ENCODE assay signal across 21 cellular contexts in the genomic region with DNA sequence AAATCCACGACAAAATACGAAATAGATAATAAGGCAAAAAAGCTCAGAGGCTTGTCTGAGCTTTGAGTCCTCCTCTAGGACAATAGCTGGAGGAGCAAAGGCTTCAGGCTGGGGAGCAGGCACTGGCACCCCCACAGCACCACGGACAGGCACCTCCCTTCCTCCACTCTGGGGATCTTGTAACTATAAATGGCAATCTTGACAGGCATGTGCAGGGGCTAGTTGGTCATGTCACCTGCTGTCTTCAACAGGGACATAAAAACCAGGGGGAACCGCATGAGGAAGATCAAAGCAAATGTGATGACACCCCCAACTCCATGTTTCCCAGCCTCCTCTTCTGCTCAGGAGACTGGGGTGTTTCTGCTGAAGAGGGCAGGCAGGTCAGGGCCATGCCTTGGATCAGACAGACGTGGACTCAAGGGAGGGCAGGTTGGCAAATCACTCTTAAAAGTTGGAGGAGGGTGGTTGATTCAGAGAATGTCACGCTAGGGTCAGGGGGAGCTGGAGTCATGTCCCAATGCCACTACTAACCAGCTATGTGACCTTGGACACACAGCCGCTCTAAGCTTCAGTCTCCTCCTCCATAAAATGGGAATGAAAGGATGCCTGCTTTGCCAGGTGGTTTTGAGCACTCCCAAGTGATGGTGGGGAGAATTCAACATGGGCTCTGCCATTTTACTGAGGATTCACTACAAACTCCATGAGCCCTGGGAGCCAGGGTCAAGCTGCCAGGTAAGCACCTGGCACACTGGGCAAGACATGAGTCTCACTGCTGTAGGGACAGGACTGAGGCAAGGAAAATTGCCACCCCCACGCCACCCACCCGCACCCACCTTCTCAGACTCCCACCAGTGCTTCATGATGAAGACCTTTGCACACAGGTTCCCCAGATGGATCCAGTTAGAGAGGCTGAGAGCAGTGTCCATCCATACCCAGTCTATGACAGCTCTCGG.
"Had no signal": no experiment of that assay in that cellular context is flagged by ENCODE, and none has a peak within 500 bp of the region (broad histone marks: within the 10 kb centered on the region; RNA-seq: fewer than 3 reads in every experiment).

No MANE protein-coding gene starts in this region.

- H3K27me3 ChIP-seq: testis had no signal

- H3K9me3 Mint-ChIP-seq: activated naive CD8-positive, alpha-beta T cell treated with anti-CD3 and anti-CD28 coated beads for 36 hours; activated T-helper 17 cell treated with anti-CD3 and anti-CD28 coated beads, Interleukin-2, amount 50 U/mL, for 72 hours; stimulated activated naive B cell treated with anti-CD40 and anti-IgM and Interleukin-4, amounts not matched to agents 10 μg/mL and 1 μg/mL and 100 μg/mL, for 72 hours; T-helper 1 cell treated with Interleukin-12 subunit alpha and Interleukin-12 subunit beta and Interleukin-4 antibody, amounts not matched to agents 30 μg/mL and 1 μg/mL, for 36 hours had no signal

- H3K9me3 ChIP-seq: breast epithelium, gastroesophageal sphincter, testis had no signal

- DNase-seq: activated B cell treated with CpG ODN at 0.5 μM for 24 hours; activated CD4-positive, alpha-beta T cell treated with anti-CD3 and anti-CD28 coated beads for 48 hours; activated naive CD4-positive, alpha-beta T cell treated with Interleukin-2 at 50 U/mL for 16 hours; activated naive CD8-positive, alpha-beta T cell treated with anti-CD3 and anti-CD28 coated beads for 36 hours; amniotic stem cell; islet precursor cell; left cardiac atrium; mesenchymal stem cell; nucleus accumbens; small intestine; stimulated activated CD4-positive, alpha-beta T cell treated with anti-CD3 and anti-CD28 coated beads, Interleukin-15, amount 100 ng/mL, for 24 hours; stimulated activated naive B cell treated with anti-CD40 and anti-IgM and Interleukin-4, amounts not matched to agents 10 μg/mL and 1 μg/mL and 100 μg/mL, for 72 hours; T1000; testis; trophoblast cell had no signal

- H3K4me3 Mint-ChIP-seq: activated B cell treated with CpG ODN at 0.5 μM for 24 hours; activated naive CD8-positive, alpha-beta T cell treated with anti-CD3 and anti-CD28 coated beads for 36 hours; activated T-helper 17 cell treated with anti-CD3 and anti-CD28 coated beads, Interleukin-2, amount 50 U/mL, for 72 hours; stimulated activated naive B cell treated with anti-CD40 and anti-IgM and Interleukin-4, amounts not matched to agents 10 μg/mL and 1 μg/mL and 100 μg/mL, for 72 hours; T-helper 1 cell treated with Interleukin-12 subunit alpha and Interleukin-12 subunit beta and Interleukin-4 antibody, amounts not matched to agents 30 μg/mL and 1 μg/mL, for 36 hours had no signal

- H3K27ac Mint-ChIP-seq: activated B cell treated with CpG ODN at 0.5 μM for 24 hours; activated naive CD8-positive, alpha-beta T cell treated with anti-CD3 and anti-CD28 coated beads for 36 hours; activated T-helper 17 cell treated with anti-CD3 and anti-CD28 coated beads, Interleukin-2, amount 50 U/mL, for 72 hours; stimulated activated naive B cell treated with anti-CD40 and anti-IgM and Interleukin-4, amounts not matched to agents 10 μg/mL and 1 μg/mL and 100 μg/mL, for 72 hours; T-helper 1 cell treated with Interleukin-12 subunit alpha and Interleukin-12 subunit beta and Interleukin-4 antibody, amounts not matched to agents 30 μg/mL and 1 μg/mL, for 36 hours had no signal

- H3K36me3 Mint-ChIP-seq: activated naive CD8-positive, alpha-beta T cell treated with anti-CD3 and anti-CD28 coated beads for 36 hours; stimulated activated naive B cell treated with anti-CD40 and anti-IgM and Interleukin-4, amounts not matched to agents 10 μg/mL and 1 μg/mL and 100 μg/mL, for 72 hours had no signal

- H3K4me3 ChIP-seq: breast epithelium, coronary artery, gastroesophageal sphincter, testis had no signal

- H3K4me1 ChIP-seq: breast epithelium, gastroesophageal sphincter, testis had no signal

- H3K36me3 ChIP-seq: breast epithelium, gastroesophageal sphincter had no signal

- H3K4me1 Mint-ChIP-seq: activated B cell treated with CpG ODN at 0.5 μM for 24 hours; activated naive CD8-positive, alpha-beta T cell treated with anti-CD3 and anti-CD28 coated beads for 36 hours; activated T-helper 17 cell treated with anti-CD3 and anti-CD28 coated beads, Interleukin-2, amount 50 U/mL, for 72 hours; stimulated activated naive B cell treated with anti-CD40 and anti-IgM and Interleukin-4, amounts not matched to agents 10 μg/mL and 1 μg/mL and 100 μg/mL, for 72 hours had no signal

- H3K27ac ChIP-seq: breast epithelium, coronary artery, gastroesophageal sphincter, testis had no signal

- ATAC-seq: activated T-helper 17 cell treated with anti-CD3 and anti-CD28 coated beads, Interleukin-2, amount 50 U/mL, for 72 hours; gastroesophageal sphincter; left cardiac atrium; sciatic nerve; stimulated activated naive B cell treated with anti-CD40 and anti-IgM and Interleukin-4, amounts not matched to agents 10 μg/mL and 1 μg/mL and 100 μg/mL, for 72 hours had no signal
